8 cellular contexts compared by ENCODE assay signal in the genomic region with DNA sequence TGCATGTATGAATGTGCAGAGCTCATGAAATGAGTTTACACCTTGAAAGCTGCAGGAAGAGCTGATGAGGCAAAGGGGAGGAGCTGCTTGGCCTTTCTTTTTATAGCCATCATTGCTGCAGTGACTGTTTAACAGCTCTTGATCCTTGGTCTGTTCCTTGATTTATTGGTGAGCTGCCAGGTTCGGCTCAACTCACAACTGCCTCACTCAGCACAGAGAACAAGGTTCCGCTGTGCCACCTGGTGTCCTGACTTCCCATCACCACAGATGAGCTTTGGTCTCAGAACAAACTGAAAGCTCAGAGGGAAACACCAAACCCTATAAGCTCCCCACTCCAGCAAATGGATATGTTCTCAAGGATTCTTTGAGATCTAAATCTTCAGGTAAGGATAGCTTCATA.
A peak's percentile ranks its signal among the peaks of the same experiment; 100 is the strongest.
DNase-seq lines count a peak whose midpoint lies in the region; ATAC-seq and TF ChIP-seq lines count a peak whose summit lies in the region.

No MANE protein-coding gene starts in this region.

- H3K36me3 ChIP-seq in RWPE2 (ENCODE audit: low read depth), result no peaks in the 10 kb centered on the region
- no peaks in the 10 kb centered on the region for H3K36me3 ChIP-seq in thyroid gland

- H3K27me3 ChIP-seq in RWPE2 (ENCODE audit: insufficient read depth, poor library complexity, severe bottlenecking) (no peaks in the 10 kb centered on the region), thyroid gland (no peaks in the 10 kb centered on the region)

- TF ChIP-seq CTCF in RWPE2 (IDR thresholded peaks at IDR 0.05; ENCODE audit: poor library complexity, severe bottlenecking), result no peak
- TF ChIP-seq CTCF in thyroid gland (IDR thresholded peaks at IDR 0.05), result peak in 5 of 6 experiments; percentile 38 to 81 (median 55)

- H3K27ac ChIP-seq in RWPE2 (ENCODE audit: poor library complexity, severe bottlenecking), result no peak overlapping the region
- no peak overlapping the region for H3K27ac ChIP-seq in thyroid gland

- H3K4me3 ChIP-seq in RWPE2 (ENCODE audit: severe bottlenecking) (no peak overlapping the region), thyroid gland (replicated peaks in 1 of 3) (no peak overlapping the region)

- H3K4me1 ChIP-seq in RWPE2 (ENCODE audit: insufficient read depth, poor library complexity, severe bottlenecking), result no peaks in the 10 kb centered on the region
- H3K4me1 ChIP-seq in thyroid gland, result peaks cover 4 to 19% of the 10 kb centered on the region in 2 donors

- no peak for TF ChIP-seq POLR2A in thyroid gland (IDR thresholded peaks at IDR 0.05)

- ATAC-seq in RWPE2 (ENCODE audit: low read depth), result peak; percentile 35; the same call in 1 of the 3 replicates
- ATAC-seq in GM18907 (IDR thresholded peaks at IDR 0.05; ENCODE audit: unreplicated experiment), result no peak
- no peak for ATAC-seq in HG02885 (IDR thresholded peaks at IDR 0.05; ENCODE audit: poor library complexity, unreplicated experiment)
- ATAC-seq in GM21786 (IDR thresholded peaks at IDR 0.05; ENCODE audit: unreplicated experiment), result no peak

- 24 to 26% methylated on average over 2 of the region's 2 CpGs for WGBS in thyroid gland, 2 donors

- DNase-seq in NCI-H524 (lab: John Stamatoyannopoulos, UW), result peak; percentile 39 to 55
- DNase-seq in NCI-H524 treated with DMSO at 0.1 percent for 48 hours (lab: John Stamatoyannopoulos, UW), result no peak
- DNase-seq in RWPE2 (ENCODE audit: low spot score), result no peak
- peak; percentile 41 for DNase-seq in iPS-NIHi7 (ENCODE audit: extremely low spot score)
- peak; percentile 90 to 91 for DNase-seq in thyroid gland

- intact Hi-C loops in thyroid gland (cut with DNase I), result no loop called here

- H3K9me3 ChIP-seq in RWPE2 (ENCODE audit: severe bottlenecking), result no peaks in the 10 kb centered on the region
- H3K9me3 ChIP-seq in thyroid gland, result no peaks in the 10 kb centered on the region

Comparison
In these comparisons a context has a peak if more than half of its experiments do, and no peak if none do; other contexts are left out.
1. DNase-seq: peak in NCI-H524 (2 of 2), iPS-NIHi7 (single experiment) and thyroid gland (2 of 2); none in NCI-H524 treated with DMSO at 0.1 percent for 48 hours (single experiment) and RWPE2 (single experiment).